8 cellular contexts compared by ENCODE assay signal in the genomic region with DNA sequence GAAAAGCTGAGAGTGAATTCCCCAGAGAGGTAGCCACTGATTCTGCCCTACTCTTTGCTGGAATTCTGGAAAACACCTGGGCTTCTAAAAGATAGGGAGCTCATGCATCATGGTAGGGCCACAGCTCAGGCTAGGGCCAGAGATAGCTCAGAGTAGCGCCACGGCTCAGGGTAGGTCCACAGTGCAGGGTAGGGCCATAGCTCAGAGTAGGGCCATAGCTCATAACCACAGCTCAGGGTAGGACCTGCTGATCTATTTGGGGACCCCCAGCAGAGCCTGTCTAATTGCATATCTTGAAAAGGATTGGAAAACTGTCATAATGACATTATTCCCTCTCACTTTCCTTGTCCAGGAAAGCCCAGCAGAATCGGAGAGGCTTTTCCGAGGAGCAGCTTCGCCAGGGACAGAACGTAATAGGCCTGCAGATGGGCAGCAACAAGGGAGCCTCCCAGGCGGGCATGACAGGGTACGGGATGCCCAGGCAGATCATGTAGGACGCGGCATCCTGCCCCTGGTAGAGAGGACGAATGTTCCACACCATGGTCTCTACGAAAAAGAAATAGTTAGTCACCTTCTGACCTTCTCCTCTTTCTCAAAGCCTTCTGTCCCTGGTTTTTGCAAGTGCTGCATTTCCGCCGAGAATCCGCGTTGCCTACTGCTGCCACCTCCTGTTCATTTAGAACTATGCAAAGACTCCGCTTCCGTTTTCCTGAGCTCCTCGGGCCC. TPM values are rescaled to one million over a fixed set of nuclear protein-coding genes. Genes with fewer than 3 reads are reported as not detected.
A peak's percentile ranks its signal among the peaks of the same experiment; 100 is the strongest.
DNase-seq lines count a peak whose midpoint lies in the region; ATAC-seq and TF ChIP-seq lines count a peak whose summit lies in the region.

No MANE protein-coding gene starts in this region.

- H3K9me3 ChIP-seq in vagina = no peaks in the 10 kb centered on the region

- TF ChIP-seq POLR2A in vagina (IDR thresholded peaks at IDR 0.05) = no peak

- H3K27ac Mint-ChIP-seq in activated naive CD4-positive, alpha-beta T cell treated with anti-CD3 and anti-CD28 coated beads, Interleukin-2, amount 50 U/mL, for 72 hours = peak overlapping the region; percentile 1 to 69

- ATAC-seq in GM18517 (IDR thresholded peaks at IDR 0.05; ENCODE audit: unreplicated experiment) (peak; percentile 86), HG03066 (IDR thresholded peaks at IDR 0.05; ENCODE audit: low read depth, unreplicated experiment) (peak; percentile 78)
- peak; percentile 86 to 96 for ATAC-seq in activated naive CD4-positive, alpha-beta T cell treated with anti-CD3 and anti-CD28 coated beads, Interleukin-2, amount 50 U/mL, for 72 hours

- H3K27ac ChIP-seq in ACC112 (ENCODE audit: low read depth, low read length) (no peak overlapping the region), vagina (no peak overlapping the region)

- in situ Hi-C loops in SK-MEL-5 (cut with HindIII; ENCODE audit: low pct_unique_long_range_greater_than_20kb, low sequenced_read_pairs) = no loop called here

- H3K36me3 ChIP-seq in ACC112 (ENCODE audit: insufficient read depth, low read length) = no peaks in the 10 kb centered on the region
- no peaks in the 10 kb centered on the region for H3K36me3 ChIP-seq in vagina

- H3K9me3 Mint-ChIP-seq in activated naive CD4-positive, alpha-beta T cell treated with anti-CD3 and anti-CD28 coated beads, Interleukin-2, amount 50 U/mL, for 72 hours = no peaks in the 10 kb centered on the region

- no peaks in the 10 kb centered on the region for H3K79me2 ChIP-seq in ACC112 (ENCODE audit: control insufficient read depth, insufficient read depth, low read length, unreplicated experiment)

- H2AFZ ChIP-seq in ACC112 (ENCODE audit: low read length, unreplicated experiment) = peak overlapping the region; percentile 46

- H3K36me3 Mint-ChIP-seq in activated naive CD4-positive, alpha-beta T cell treated with anti-CD3 and anti-CD28 coated beads, Interleukin-2, amount 50 U/mL, for 72 hours = no peaks in the 10 kb centered on the region

- no peaks in the 10 kb centered on the region for H3K4me1 ChIP-seq in ACC112 (ENCODE audit: control insufficient read depth, insufficient read depth, low read length, unreplicated experiment)
- H3K4me1 ChIP-seq in vagina = no peaks in the 10 kb centered on the region

- DNase-seq in SK-MEL-5 (ENCODE audit: low read depth, low spot score) (peak; percentile 90), glomerular visceral epithelial cell (ENCODE audit: extremely low spot score) (peak; percentile 77), posterior cingulate gyrus (peak in 9 of 10 donors; percentile 54 to 94 (median 65)), vagina (ENCODE audit: extremely low spot score in 2 of 2) (no peak)
- DNase-seq in activated naive CD4-positive, alpha-beta T cell treated with anti-CD3 and anti-CD28 coated beads, Interleukin-2, amount 50 U/mL, for 72 hours (ENCODE audit: low spot score in 2 of 2) = peak; percentile 56 to 71

- no peak overlapping the region for H3K4me3 ChIP-seq in ACC112 (ENCODE audit: low read depth, low read length)
- H3K4me3 ChIP-seq in vagina = no peak overlapping the region

- TF ChIP-seq CTCF in vagina (IDR thresholded peaks at IDR 0.05) = peak; percentile 45 to 52 (median 51)

- H3K27me3 ChIP-seq in ACC112 (ENCODE audit: insufficient read depth, low read length) = no peaks in the 10 kb centered on the region
- H3K27me3 ChIP-seq in vagina = no peaks in the 10 kb centered on the region

- intact Hi-C loops in posterior cingulate gyrus (cut with DNase I) = no loop called here
- intact Hi-C loops in vagina (cut with DNase I) = no loop called here

RNA-seq across cellular contexts. Expression of gene TAGLN3, which starts 14.5 kb away (rescaled TPM):
- total RNA-seq in SK-MEL-5 (2014; rRNA removed; shearing (Covaris generic)) = not detected in 2 replicates
- polyA plus RNA-seq in SK-MEL-5 (2015; cell fraction: cytosol; rRNA removed) = not detected in 2 replicates
- polyA plus RNA-seq in SK-MEL-5 (2015; cell fraction: nucleus; rRNA removed) = not detected in 2 replicates
- total RNA-seq in activated naive CD4-positive, alpha-beta T cell treated with anti-CD3 and anti-CD28 coated beads, Interleukin-2, amount 50 U/mL, for 72 hours = 1 to 10 TPM in 1 of 2 donors, under 1 TPM in 1; 0.49 to 6.9 TPM
- total RNA-seq in vagina = 3.9 TPM

RNA-seq across cellular contexts. Expression of gene TMPRSS7, which starts 21.3 kb away (rescaled TPM):
- total RNA-seq in SK-MEL-5 (2014; rRNA removed; shearing (Covaris generic)) = not detected in 2 replicates
- not detected in 2 replicates for polyA plus RNA-seq in SK-MEL-5 (2015; cell fraction: cytosol; rRNA removed)
- polyA plus RNA-seq in SK-MEL-5 (2015; cell fraction: nucleus; rRNA removed) = 0.58 TPM in 1 of 2 replicates, not detected in the other
- total RNA-seq in activated naive CD4-positive, alpha-beta T cell treated with anti-CD3 and anti-CD28 coated beads, Interleukin-2, amount 50 U/mL, for 72 hours = not detected
- total RNA-seq in vagina = not detected

RNA-seq across cellular contexts. Expression of gene ABHD10, which starts 34.4 kb away (rescaled TPM):
- 60.9 and 66.4 TPM in 2 replicates for total RNA-seq in SK-MEL-5 (2014; rRNA removed; shearing (Covaris generic))
- 30.1 and 33.3 TPM in 2 replicates for polyA plus RNA-seq in SK-MEL-5 (2015; cell fraction: cytosol; rRNA removed)
- 51.7 and 61.7 TPM in 2 replicates for polyA plus RNA-seq in SK-MEL-5 (2015; cell fraction: nucleus; rRNA removed)
- total RNA-seq in activated naive CD4-positive, alpha-beta T cell treated with anti-CD3 and anti-CD28 coated beads, Interleukin-2, amount 50 U/mL, for 72 hours = 10 to 100 TPM; 68.1 to 87.6 TPM
- 10.8 TPM for total RNA-seq in vagina

Comparison
In these comparisons a context has a peak if more than half of its experiments do, and no peak if none do; other contexts are left out.
1. DNase-seq: peak in SK-MEL-5 (single experiment), activated naive CD4-positive, alpha-beta T cell treated with anti-CD3 and anti-CD28 coated beads, Interleukin-2, amount 50 U/mL, for 72 hours (2 of 2), glomerular visceral epithelial cell (single experiment) and posterior cingulate gyrus (9 of 10); none in vagina (0 of 2).
2. Peak in every context shown above with its lines, with median percentiles within 50 percentile points of each other: ATAC-seq.